12 cellular contexts compared by ENCODE assay signal in genomic region chr20:2829376-2829775, GRCh38. TPM values are rescaled to one million over a fixed set of nuclear protein-coding genes. Genes with fewer than 3 reads are reported as not detected.
A peak's percentile ranks its signal among the peaks of the same experiment; 100 is the strongest.
DNase-seq lines count a peak whose midpoint lies in the region; ATAC-seq and TF ChIP-seq lines count a peak whose summit lies in the region.
"Had no signal": no experiment of that assay in that cellular context is flagged by ENCODE, and none has a peak within 500 bp of the region (broad histone marks: within the 10 kb centered on the region; RNA-seq: fewer than 3 reads in every experiment).

No MANE protein-coding gene starts in this region.

- H3K27me3 Mint-ChIP-seq in activated naive CD4-positive, alpha-beta T cell treated with anti-CD3 and anti-CD28 coated beads for 36 hours (ENCODE audit: low read depth): no peaks in the 10 kb centered on the region

- H3K36me3 Mint-ChIP-seq in activated naive CD4-positive, alpha-beta T cell treated with anti-CD3 and anti-CD28 coated beads for 36 hours (ENCODE audit: low read depth): peaks cover 3% of the 10 kb centered on the region
- no peaks in the 10 kb centered on the region for H3K36me3 Mint-ChIP-seq in activated naive CD4-positive, alpha-beta T cell treated with anti-CD3 and anti-CD28 coated beads, Interleukin-2, amount 50 U/mL, for 72 hours

- no peak for TF ChIP-seq POLR2A in body of pancreas (IDR thresholded peaks at IDR 0.05)

- 58 to 63% methylated on average over 6 of the region's 6 CpGs for WGBS in body of pancreas, 2 donors

- H3K27me3 ChIP-seq in body of pancreas: no peaks in the 10 kb centered on the region
- H3K27me3 ChIP-seq: BLaER1 had no signal

- no peak for TF ChIP-seq CTCF in coronary artery (IDR thresholded peaks at IDR 0.05)
- TF ChIP-seq CTCF in body of pancreas (IDR thresholded peaks at IDR 0.05): no peak

- H3K4me3 Mint-ChIP-seq in activated naive CD4-positive, alpha-beta T cell treated with anti-CD3 and anti-CD28 coated beads for 36 hours: no peak overlapping the region

- no peak overlapping the region for H3K4me3 ChIP-seq in coronary artery
- H3K4me3 ChIP-seq in body of pancreas: no peak overlapping the region
- H3K4me3 ChIP-seq: BLaER1, GM12878, GM23248 had no signal

- no peak for ATAC-seq in activated naive CD4-positive, alpha-beta T cell treated with anti-CD3 and anti-CD28 coated beads, Interleukin-2, amount 50 U/mL, for 72 hours
- ATAC-seq in HG02852 (IDR thresholded peaks at IDR 0.05; ENCODE audit: unreplicated experiment) (no peak), body of pancreas (no peak)
- ATAC-seq: GM12878 had no signal

- peak; percentile 2 for DNase-seq in activated naive CD4-positive, alpha-beta T cell treated with anti-CD3 and anti-CD28 coated beads for 36 hours
- no peak for DNase-seq in activated naive CD4-positive, alpha-beta T cell treated with anti-CD3 and anti-CD28 coated beads, Interleukin-2, amount 50 U/mL, for 72 hours (ENCODE audit: low spot score in 2 of 2)
- DNase-seq in coronary artery (ENCODE audit: low spot score): peak; percentile 22
- DNase-seq in posterior vena cava (ENCODE audit: low spot score): peak; percentile 35
- DNase-seq in RPMI8226: no peak
- DNase-seq in body of pancreas: no peak
- DNase-seq: GM23248 had no signal

- H3K4me1 ChIP-seq in body of pancreas: no peaks in the 10 kb centered on the region

- no peaks in the 10 kb centered on the region for H3K9me3 Mint-ChIP-seq in activated naive CD4-positive, alpha-beta T cell treated with anti-CD3 and anti-CD28 coated beads for 36 hours
- no peaks in the 10 kb centered on the region for H3K9me3 Mint-ChIP-seq in activated naive CD4-positive, alpha-beta T cell treated with anti-CD3 and anti-CD28 coated beads, Interleukin-2, amount 50 U/mL, for 72 hours

- H3K9me3 ChIP-seq in body of pancreas: no peaks in the 10 kb centered on the region

- CTCF ChIA-PET in activated naive CD4-positive, alpha-beta T cell treated with anti-CD3 and anti-CD28 coated beads for 36 hours (lab: Charles Lee): no interaction called here

- no peaks in the 10 kb centered on the region for H3K36me3 ChIP-seq in body of pancreas (replicated peaks in 1 of 2; ENCODE audit: insufficient read depth in 1 of 2, low read depth in 2 of 2)
- H3K36me3 ChIP-seq: BLaER1 had no signal

- H3K27ac Mint-ChIP-seq in activated naive CD4-positive, alpha-beta T cell treated with anti-CD3 and anti-CD28 coated beads for 36 hours: no peak overlapping the region
- H3K27ac Mint-ChIP-seq in activated naive CD4-positive, alpha-beta T cell treated with anti-CD3 and anti-CD28 coated beads, Interleukin-2, amount 50 U/mL, for 72 hours: no peak overlapping the region

- peaks cover 19% of the 10 kb centered on the region for H3K4me1 Mint-ChIP-seq in activated naive CD4-positive, alpha-beta T cell treated with anti-CD3 and anti-CD28 coated beads for 36 hours (ENCODE audit: low read depth)

- H3K27ac ChIP-seq in coronary artery: no peak overlapping the region
- no peak overlapping the region for H3K27ac ChIP-seq in body of pancreas
- H3K27ac ChIP-seq: BLaER1, GM23248 had no signal

- intact Hi-C loops in activated naive CD4-positive, alpha-beta T cell treated with anti-CD3 and anti-CD28 coated beads for 36 hours (cut with micrococcal nuclease): no loop called here
- intact Hi-C loops in posterior vena cava (cut with DNase I): no loop called here
- intact Hi-C loops in body of pancreas (cut with DNase I): no loop called here

RNA-seq across cellular contexts. Expression of gene PCED1A, which starts 11.1 kb away (rescaled TPM):
- total RNA-seq in activated naive CD4-positive, alpha-beta T cell treated with anti-CD3 and anti-CD28 coated beads for 36 hours: 10 to 100 TPM; 44.6 to 44.8 TPM
- total RNA-seq in activated naive CD4-positive, alpha-beta T cell treated with anti-CD3 and anti-CD28 coated beads, Interleukin-2, amount 50 U/mL, for 72 hours: 10 to 100 TPM; 29.5 to 33.6 TPM
- 10 to 100 TPM; 20.1 to 24.8 TPM for total RNA-seq in posterior vena cava
- 10 to 100 TPM; 26.5 to 48.1 TPM for total RNA-seq in body of pancreas

RNA-seq across cellular contexts. Expression of gene VPS16, which starts 11.2 kb away (rescaled TPM):
- 10 to 100 TPM; 39.0 to 42.0 TPM for total RNA-seq in activated naive CD4-positive, alpha-beta T cell treated with anti-CD3 and anti-CD28 coated beads for 36 hours
- total RNA-seq in activated naive CD4-positive, alpha-beta T cell treated with anti-CD3 and anti-CD28 coated beads, Interleukin-2, amount 50 U/mL, for 72 hours: 10 to 100 TPM; 45.7 to 52.0 TPM
- total RNA-seq in posterior vena cava (10 to 100 TPM; 32.3 to 33.1 TPM), body of pancreas (10 to 100 TPM; 21.3 to 25.4 TPM)

RNA-seq across cellular contexts. Expression of gene TMEM239, which starts 13.2 kb away (rescaled TPM):
- not detected for total RNA-seq in activated naive CD4-positive, alpha-beta T cell treated with anti-CD3 and anti-CD28 coated beads for 36 hours
- not detected for total RNA-seq in activated naive CD4-positive, alpha-beta T cell treated with anti-CD3 and anti-CD28 coated beads, Interleukin-2, amount 50 U/mL, for 72 hours
- not detected for total RNA-seq in posterior vena cava
- total RNA-seq in body of pancreas: not detected
- total RNA-seq: A673, G401, GM12878, GM23248 had no signal

RNA-seq across cellular contexts. Expression of gene C20orf141, which starts 14.6 kb away (rescaled TPM):
- total RNA-seq in activated naive CD4-positive, alpha-beta T cell treated with anti-CD3 and anti-CD28 coated beads for 36 hours: not detected
- total RNA-seq in activated naive CD4-positive, alpha-beta T cell treated with anti-CD3 and anti-CD28 coated beads, Interleukin-2, amount 50 U/mL, for 72 hours: not detected
- not detected for total RNA-seq in posterior vena cava
- not detected for total RNA-seq in body of pancreas
- total RNA-seq: A673, G401, GM12878, GM23248 had no signal

RNA-seq across cellular contexts. Expression of gene CPXM1, which starts 28.9 kb away (rescaled TPM):
- 1 to 10 TPM; 2.0 to 2.2 TPM for total RNA-seq in activated naive CD4-positive, alpha-beta T cell treated with anti-CD3 and anti-CD28 coated beads for 36 hours
- total RNA-seq in activated naive CD4-positive, alpha-beta T cell treated with anti-CD3 and anti-CD28 coated beads, Interleukin-2, amount 50 U/mL, for 72 hours: 1 to 10 TPM; 1.1 to 3.5 TPM
- total RNA-seq in posterior vena cava (10 to 100 TPM in 1 of 2 donors, 1 to 10 TPM in 1; 9.6 to 36.6 TPM), body of pancreas (1 to 10 TPM; 2.3 to 4.9 TPM)
- total RNA-seq: GM23248 had no signal

Comparison
In these comparisons a context has a peak if more than half of its experiments do, and no peak if none do; other contexts are left out.
1. DNase-seq: peak in activated naive CD4-positive, alpha-beta T cell treated with anti-CD3 and anti-CD28 coated beads for 36 hours (single experiment), coronary artery (single experiment) and posterior vena cava (single experiment); none in activated naive CD4-positive, alpha-beta T cell treated with anti-CD3 and anti-CD28 coated beads, Interleukin-2, amount 50 U/mL, for 72 hours (0 of 2), RPMI8226 (single experiment) and body of pancreas (0 of 4).